In the genomic region with DNA sequence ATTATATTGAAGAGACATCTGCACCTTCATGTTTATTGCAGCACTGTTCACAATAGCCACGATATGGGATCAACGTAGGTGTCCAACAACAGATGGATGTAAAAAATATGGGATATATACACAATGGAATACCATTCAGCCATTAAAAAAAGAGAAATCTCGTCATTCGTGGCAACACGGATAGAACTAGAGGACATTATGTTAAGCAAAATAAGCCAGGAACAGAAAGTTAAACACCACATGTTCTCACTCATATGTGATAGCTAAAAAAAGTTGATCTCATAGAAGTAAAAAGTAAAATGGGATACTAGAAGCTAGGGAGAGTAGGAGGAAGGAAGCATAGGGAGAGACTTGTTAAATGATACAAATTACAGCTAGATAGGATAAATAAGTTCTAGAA, we compare ENCODE assay signal across 22 cellular contexts.
"Had no signal": no experiment of that assay in that cellular context is flagged by ENCODE, and none has a peak within 500 bp of the region (broad histone marks: within the 10 kb centered on the region; RNA-seq: fewer than 3 reads in every experiment).

No MANE protein-coding gene starts in this region.

- H3K27me3 ChIP-seq: ovary, testis, thyroid gland, transverse colon, upper lobe of left lung, vagina had no signal

- H3K9me3 Mint-ChIP-seq: naive B cell; natural killer cell; stimulated activated naive B cell treated with anti-CD40 and anti-IgM and Interleukin-4, amounts not matched to agents 10 μg/mL and 1 μg/mL and 100 μg/mL, for 72 hours had no signal

- DNase-seq: kidney; lower lobe of right lung; mammary epithelial cell; mesenchymal stem cell; naive B cell; natural killer cell; ovary; right cardiac atrium; stimulated activated CD4-positive, alpha-beta T cell treated with anti-CD3 and anti-CD28 coated beads, Interleukin-12 subunit alpha, Interleukin-12 subunit beta, amount 100 ng/mL, for 4 hours; stimulated activated CD4-positive, alpha-beta T cell treated with anti-CD3 and anti-CD28 coated beads, Interleukin-15, amount 100 ng/mL, for 24 hours; stimulated activated CD4-positive, alpha-beta T cell treated with anti-CD3 and anti-CD28 coated beads, Interleukin-2, amount 100 ng/mL, for 24 hours; stimulated activated CD4-positive, alpha-beta T cell treated with anti-CD3 and anti-CD28 coated beads, Interleukin-4, amount 100 ng/mL, for 1 hour; stimulated activated naive B cell treated with anti-CD40 and anti-IgM and Interleukin-4, amounts not matched to agents 10 μg/mL and 1 μg/mL and 100 μg/mL, for 72 hours; stimulated activated naive CD8-positive, alpha-beta T cell treated with anti-CD3 and anti-CD28 coated beads, Interleukin-15, Interleukin-2, amounts not matched to agents 100 U/mL and 50 U/mL, for 24 hours; testis; thyroid gland; transverse colon; upper lobe of left lung had no signal

- H3K4me3 ChIP-seq: lower lobe of right lung, ovary, skin epidermis, testis, thyroid gland, transverse colon, upper lobe of left lung, vagina had no signal

- H3K4me3 Mint-ChIP-seq: naive B cell; natural killer cell; stimulated activated naive B cell treated with anti-CD40 and anti-IgM and Interleukin-4, amounts not matched to agents 10 μg/mL and 1 μg/mL and 100 μg/mL, for 72 hours had no signal

- H3K36me3 ChIP-seq: lower lobe of right lung, ovary, thyroid gland, transverse colon, upper lobe of left lung, vagina had no signal

- H3K27ac Mint-ChIP-seq: natural killer cell; progenitor cell of endocrine pancreas; stimulated activated naive B cell treated with anti-CD40 and anti-IgM and Interleukin-4, amounts not matched to agents 10 μg/mL and 1 μg/mL and 100 μg/mL, for 72 hours had no signal

- H3K36me3 Mint-ChIP-seq: naive B cell, natural killer cell had no signal

- H3K4me1 Mint-ChIP-seq: natural killer cell; stimulated activated naive B cell treated with anti-CD40 and anti-IgM and Interleukin-4, amounts not matched to agents 10 μg/mL and 1 μg/mL and 100 μg/mL, for 72 hours had no signal

- H3K4me1 ChIP-seq: lower lobe of right lung, testis, thyroid gland, transverse colon, upper lobe of left lung, vagina had no signal

- H3K27me3 Mint-ChIP-seq: naive B cell; stimulated activated naive B cell treated with anti-CD40 and anti-IgM and Interleukin-4, amounts not matched to agents 10 μg/mL and 1 μg/mL and 100 μg/mL, for 72 hours had no signal

- ATAC-seq: lower lobe of right lung; natural killer cell; right cardiac atrium; sciatic nerve; stimulated activated naive B cell treated with anti-CD40 and anti-IgM and Interleukin-4, amounts not matched to agents 10 μg/mL and 1 μg/mL and 100 μg/mL, for 72 hours; stimulated activated naive CD8-positive, alpha-beta T cell treated with anti-CD3 and anti-CD28 coated beads, Interleukin-15, Interleukin-2, amounts not matched to agents 100 U/mL and 50 U/mL, for 24 hours had no signal

- H3K27ac ChIP-seq: lower lobe of right lung, ovary, skin epidermis, thyroid gland, transverse colon, upper lobe of left lung, vagina had no signal

- H3K9me3 ChIP-seq: lower lobe of right lung, ovary, testis, thyroid gland, transverse colon, upper lobe of left lung, vagina had no signal
